13 cellular contexts compared by ENCODE assay signal in the genomic region with DNA sequence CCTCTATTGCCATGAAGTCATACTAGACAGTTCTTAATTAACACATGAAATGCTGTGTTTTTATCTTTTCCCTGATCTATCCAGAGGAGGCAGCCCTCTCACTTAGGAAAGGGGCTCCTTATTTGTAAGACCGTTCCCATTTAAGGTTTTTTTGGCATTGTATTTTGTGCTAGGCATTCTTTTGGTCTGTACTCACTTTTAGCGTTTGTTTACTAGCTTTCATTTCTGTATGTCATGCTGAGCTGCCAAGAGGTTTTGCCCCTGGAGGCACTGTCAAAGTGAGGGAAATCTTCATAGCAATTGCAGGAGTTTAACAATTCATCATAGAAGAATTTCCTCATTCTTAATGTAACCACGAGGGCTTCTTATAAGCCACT. TPM values are rescaled to one million over a fixed set of nuclear protein-coding genes. Genes with fewer than 3 reads are reported as not detected.
DNase-seq lines count a peak whose midpoint lies in the region; ATAC-seq and TF ChIP-seq lines count a peak whose summit lies in the region.
"Had no signal": no experiment of that assay in that cellular context is flagged by ENCODE, and none has a peak within 500 bp of the region (broad histone marks: within the 10 kb centered on the region; RNA-seq: fewer than 3 reads in every experiment).

No MANE protein-coding gene starts in this region.

- peak overlapping the region; percentile 8 for H3K27ac Mint-ChIP-seq in central memory CD8-positive, alpha-beta T cell (ENCODE audit: low read depth)
- H3K27ac Mint-ChIP-seq in mesothelial cell of epicardium: peak overlapping the region; percentile 85

- H3K27ac ChIP-seq in HUES64 (ENCODE audit: low read depth, low read length) (0 out of 2 replicates have a peak overlapping the region, but pooled peaks have one; percentile 11), right cardiac atrium (ENCODE audit: low read length) (no peak overlapping the region)
- H3K27ac ChIP-seq: lower lobe of right lung had no signal

- H3K4me1 ChIP-seq in HUES64 (ENCODE audit: insufficient read depth, low read length) (peaks cover 6% of the 10 kb centered on the region; the same call in 1 of the 2 replicates), right cardiac atrium (ENCODE audit: control insufficient read depth, insufficient read depth, low read length) (no peaks in the 10 kb centered on the region)
- H3K4me1 ChIP-seq: lower lobe of right lung had no signal

- H3K27me3 Mint-ChIP-seq in central memory CD8-positive, alpha-beta T cell: no peaks in the 10 kb centered on the region
- no peaks in the 10 kb centered on the region for H3K27me3 Mint-ChIP-seq in mesothelial cell of epicardium (ENCODE audit: low read depth)

- H3K27me3 ChIP-seq in HUES64 (ENCODE audit: insufficient read depth, low read length) (no peaks in the 10 kb centered on the region), H7 (ENCODE audit: control insufficient read depth, insufficient read depth, low read length) (no peaks in the 10 kb centered on the region), right cardiac atrium (ENCODE audit: control insufficient read depth, insufficient read depth) (no peaks in the 10 kb centered on the region)

- H3K36me3 Mint-ChIP-seq in central memory CD8-positive, alpha-beta T cell (ENCODE audit: insufficient read depth): peaks cover 53% of the 10 kb centered on the region
- H3K36me3 Mint-ChIP-seq in mesothelial cell of epicardium: peaks cover 64% of the 10 kb centered on the region

- ATAC-seq in central memory CD8-positive, alpha-beta T cell (replicated peaks; ENCODE audit: extremely low read depth, poor library complexity, severe bottlenecking): no peak
- ATAC-seq in right cardiac atrium: no peak
- ATAC-seq: lower lobe of right lung had no signal

- no peak overlapping the region for H3K9ac ChIP-seq in HUES64 (ENCODE audit: low read depth, low read length)

- no peak overlapping the region for H3K4me3 Mint-ChIP-seq in central memory CD8-positive, alpha-beta T cell
- H3K4me3 Mint-ChIP-seq in mesothelial cell of epicardium: no peak overlapping the region

- no peak for TF ChIP-seq CTCF in mesothelial cell of epicardium (IDR thresholded peaks at IDR 0.05; ENCODE audit: unreplicated experiment)

- H3K4me3 ChIP-seq in HUES64 (ENCODE audit: low read length): no peak overlapping the region
- H3K4me3 ChIP-seq in H7 (ENCODE audit: insufficient read depth, low read depth, low read length): no peak overlapping the region
- H3K4me3 ChIP-seq in right cardiac atrium (ENCODE audit: low read length): no peak overlapping the region
- H3K4me3 ChIP-seq: lower lobe of right lung had no signal

- DNase-seq in AG08395 (ENCODE audit: low spot score) (peak; percentile 71), mesothelial cell of epicardium (ENCODE audit: low spot score in 2 of 2, unreplicated experiment in 2 of 2) (no peak), H7 (no peak), right cardiac atrium (no peak), mucosa of gallbladder (ENCODE audit: low spot score) (no peak)
- DNase-seq in central memory CD8-positive, alpha-beta T cell (ENCODE audit: low spot score in 2 of 2): no peak
- no peak for DNase-seq in stimulated activated CD8-positive, alpha-beta memory T cell treated with anti-CD3 and anti-CD28 coated beads, Interleukin-4, amount 100 ng/mL, for 48 hours
- DNase-seq: activated CD4-positive, alpha-beta T cell treated with anti-CD3 and anti-CD28 coated beads for 48 hours; activated gamma-delta T cell; lower lobe of right lung; NCI-H187; substantia nigra had no signal

- H3K9me3 ChIP-seq in HUES64 (ENCODE audit: insufficient read depth, low read depth, low read length) (no peaks in the 10 kb centered on the region), right cardiac atrium (ENCODE audit: control insufficient read depth, low read length) (no peaks in the 10 kb centered on the region)
- H3K9me3 ChIP-seq: lower lobe of right lung had no signal

- H3K9me3 Mint-ChIP-seq in central memory CD8-positive, alpha-beta T cell: no peaks in the 10 kb centered on the region
- H3K9me3 Mint-ChIP-seq in mesothelial cell of epicardium: peaks cover 10% of the 10 kb centered on the region

- H3K4me1 Mint-ChIP-seq in central memory CD8-positive, alpha-beta T cell: peaks cover 6% of the 10 kb centered on the region
- peaks cover 15% of the 10 kb centered on the region for H3K4me1 Mint-ChIP-seq in mesothelial cell of epicardium

- 64% methylated on average over 3 of the region's 3 CpGs for WGBS in HUES64
- WGBS in right cardiac atrium: 67% methylated on average over 3 of the region's 3 CpGs

- H3K36me3 ChIP-seq in HUES64 (ENCODE audit: insufficient read depth, low read length): peaks cover 57% of the 10 kb centered on the region
- 0 out of 2 replicates have a peak, but pooled peaks cover 1% of the 10 kb centered on the region for H3K36me3 ChIP-seq in H7 (replicated peaks; ENCODE audit: control insufficient read depth, insufficient read depth, low read length)

- intact Hi-C loops in right cardiac atrium (cut with DNase I): no loop called here

RNA-seq across cellular contexts. Expression of gene MTR, which starts 59.5 kb away (rescaled TPM):
- 7.2 TPM for polyA plus RNA-seq in HUES64 (2013, experiment 1 of 2)
- 8.7 TPM for polyA plus RNA-seq in HUES64 (2013, experiment 2 of 2)
- total RNA-seq in mesothelial cell of epicardium (60.4 to 62.5 TPM (median 61.6 TPM) in 3 replicates), right cardiac atrium (10 to 100 TPM; 37.6 to 54.6 (median 41.9) TPM), mucosa of gallbladder (46.4 TPM)
- total RNA-seq in H7 (2014; rRNA removed; shearing (Covaris generic)): 15.3 and 29.9 TPM in 2 replicates
- polyA plus RNA-seq in right cardiac atrium: 9.0 TPM
